In genomic region chr14:80764496-80764895, GRCh38 we compare ENCODE assay signal across 12 cellular contexts.
"Had no signal": no experiment of that assay in that cellular context is flagged by ENCODE, and none has a peak within 500 bp of the region (broad histone marks: within the 10 kb centered on the region; RNA-seq: fewer than 3 reads in every experiment).

No MANE protein-coding gene starts in this region.

- DNase-seq: activated CD4-positive, alpha-beta T cell treated with anti-CD3 and anti-CD28 coated beads, Interleukin-2, amount 50 U/mL, for 1 hour; activated CD8-positive, alpha-beta memory T cell treated with anti-CD3 and anti-CD28 coated beads for 24 hours; activated naive CD8-positive, alpha-beta T cell treated with anti-CD3 and anti-CD28 coated beads, Interleukin-2, amount 10 ng/mL, durations not matched to agents 7 days and 5 days; anterior cingulate cortex; colonic mucosa; foreskin keratinocyte; nephron progenitor cell; right lobe of liver; stimulated activated naive CD8-positive, alpha-beta T cell treated with anti-CD3 and anti-CD28 coated beads, Interleukin-15, amount 100 ng/mL, for 72 hours; SW 1271 had no signal

- ATAC-seq: activated CD4-positive, CD25-positive, alpha-beta regulatory T cell treated with anti-CD3 and anti-CD28 coated beads, Interleukin-2, amount 50 U/mL, for 24 hours; esophagus mucosa; foreskin keratinocyte; right lobe of liver; stimulated activated naive CD8-positive, alpha-beta T cell treated with anti-CD3 and anti-CD28 coated beads, Interleukin-15, amount 100 ng/mL, for 72 hours had no signal
